16 cellular contexts compared by ENCODE assay signal in genomic region chr7:32036557-32036956, GRCh38. TPM values are rescaled to one million over a fixed set of nuclear protein-coding genes. Genes with fewer than 3 reads are reported as not detected.
DNase-seq lines count a peak whose midpoint lies in the region; ATAC-seq, FAIRE-seq and TF ChIP-seq lines count a peak whose summit lies in the region.
"Had no signal": no experiment of that assay in that cellular context is flagged by ENCODE, and none has a peak within 500 bp of the region (broad histone marks: within the 10 kb centered on the region; RNA-seq: fewer than 3 reads in every experiment).

No MANE protein-coding gene starts in this region.

- H3K27me3 ChIP-seq in DND-41 (ENCODE audit: insufficient read depth, low read length, poor library complexity) = no peaks in the 10 kb centered on the region
- H3K27me3 ChIP-seq in bronchial epithelial cell (ENCODE audit: control insufficient read depth, insufficient read depth, low read length) = no peaks in the 10 kb centered on the region
- H3K27me3 ChIP-seq in transverse colon = no peaks in the 10 kb centered on the region
- peaks cover 90% of the 10 kb centered on the region for H3K27me3 ChIP-seq in A673 (replicated peaks; ENCODE audit: insufficient read depth, low read depth, low read length, poor library complexity)
- H3K27me3 ChIP-seq: upper lobe of left lung had no signal

- POLR2A ChIA-PET in A673 (lab: Charles Lee; ENCODE audit: low non-redundant PET) = no interaction called here

- H3K9me3 ChIP-seq in DND-41 (ENCODE audit: insufficient read depth, low read length, severe bottlenecking) (no peaks in the 10 kb centered on the region), transverse colon (no peaks in the 10 kb centered on the region), A673 (ENCODE audit: low read depth, low read length, poor library complexity, severe bottlenecking) (no peaks in the 10 kb centered on the region)
- H3K9me3 ChIP-seq: upper lobe of left lung had no signal

- ATAC-seq in DND-41 (ENCODE audit: insufficient read depth, low read depth) = peak; percentile 48; the same call in 1 of the 3 replicates
- peak; percentile 52 for ATAC-seq in GM19351 (IDR thresholded peaks at IDR 0.05; ENCODE audit: unreplicated experiment)

- H4K20me1 ChIP-seq in DND-41 (ENCODE audit: insufficient read depth, low read length) = no peaks in the 10 kb centered on the region

- no peak for FAIRE-seq in bronchial epithelial cell (lab: Jason Lieb, UNC)
- FAIRE-seq: keratinocyte had no signal

- H3K4me3 ChIP-seq in DND-41 (ENCODE audit: low read depth in 1 of 2, low read length in 2 of 2) (no peak overlapping the region), bronchial epithelial cell (ENCODE audit: low read depth, low read length) (no peak overlapping the region), transverse colon (no peak overlapping the region), A673 (ENCODE audit: low read depth, low read length, poor library complexity, severe bottlenecking) (no peak overlapping the region)
- H3K4me3 ChIP-seq: smooth muscle cell, upper lobe of left lung had no signal

- no peak overlapping the region for H3K27ac ChIP-seq in DND-41 (ENCODE audit: low read length)
- H3K27ac ChIP-seq in transverse colon = no peak overlapping the region
- H3K27ac ChIP-seq in A673 (ENCODE audit: low read depth, low read length, poor library complexity, severe bottlenecking) = no peak overlapping the region
- H3K27ac ChIP-seq: C4-2B, upper lobe of left lung had no signal

- 57 to 60% methylated on average over 1 to 2 of the region's 2 CpGs for WGBS in transverse colon (ENCODE audit: low coverage in 1 of 2), 2 donors

- CTCF ChIA-PET in A673 (lab: Charles Lee) = no interaction called here

- BruUV-seq in A673 (replicated peaks; lab: Mats Ljungman, UMichigan) = no TSS peak

- no peak for TF ChIP-seq EP300 in transverse colon (IDR thresholded peaks at IDR 0.05; ENCODE audit: low read depth)

- in situ Hi-C loops in transverse colon (cut with MboI; ENCODE audit: low pct_ligation_motif_present in 1 of 4, low pct_unique_long_range_greater_than_20kb in 1 of 4, low sequenced_read_pairs in 3 of 4) = no loop called here

- no peak for TF ChIP-seq POLR2A in transverse colon (IDR thresholded peaks at IDR 0.05)

- intact Hi-C loops in transverse colon (cut with DNase I; ENCODE audit: low total_unique reads) (no loop called here), A673 (cut with micrococcal nuclease; ENCODE audit: unreplicated experiment) (no loop called here)

- H3K4me2 ChIP-seq in DND-41 (ENCODE audit: insufficient read depth, low read length) = no peak overlapping the region
- H3K4me2 ChIP-seq: smooth muscle cell had no signal

- H3K36me3 ChIP-seq in DND-41 (ENCODE audit: insufficient read depth, low read length) = no peaks in the 10 kb centered on the region
- no peaks in the 10 kb centered on the region for H3K36me3 ChIP-seq in bronchial epithelial cell (ENCODE audit: control insufficient read depth, insufficient read depth, low read length)
- H3K36me3 ChIP-seq in transverse colon = no peaks in the 10 kb centered on the region
- H3K36me3 ChIP-seq in A673 (ENCODE audit: insufficient read depth, low read length, poor library complexity, severe bottlenecking) = no peaks in the 10 kb centered on the region
- H3K36me3 ChIP-seq: upper lobe of left lung had no signal

- H2AFZ ChIP-seq in DND-41 (ENCODE audit: low read depth, low read length) = no peak overlapping the region

- no peak for TF ChIP-seq CTCF in DND-41 (IDR thresholded peaks at IDR 0.05; ENCODE audit: borderline replicate concordance, extremely low read depth, low read length, poor library complexity, severe bottlenecking)
- no peak for TF ChIP-seq CTCF in bronchial epithelial cell (IDR thresholded peaks at IDR 0.05; ENCODE audit: insufficient read depth, low read length, severe bottlenecking)
- no peak for TF ChIP-seq CTCF in transverse colon (IDR thresholded peaks at IDR 0.05)
- no peak for TF ChIP-seq CTCF in A673 (conservative IDR thresholded peaks at IDR 0.05; ENCODE audit: low read depth, low read length)

- H3K4me1 ChIP-seq in DND-41 (ENCODE audit: insufficient read depth, low read length) (no peaks in the 10 kb centered on the region), transverse colon (no peaks in the 10 kb centered on the region), A673 (ENCODE audit: insufficient read depth, low read length, poor library complexity, severe bottlenecking) (no peaks in the 10 kb centered on the region)
- H3K4me1 ChIP-seq: upper lobe of left lung had no signal

- H3K9ac ChIP-seq in DND-41 (ENCODE audit: low read depth, low read length) = no peak overlapping the region

- DNase-seq in DND-41 = no peak
- peak; percentile 57 for DNase-seq in HT1080 (ENCODE audit: low read depth)
- peak; percentile 3 for DNase-seq in bronchial epithelial cell (ENCODE audit: low read depth)
- DNase-seq in transverse colon = no peak
- no peak for DNase-seq in HuH-7 (ENCODE audit: low spot score)
- no peak for DNase-seq in A673 (ENCODE audit: low spot score)
- DNase-seq in SW 1271 (lab: John Stamatoyannopoulos, UW) = no peak
- DNase-seq: activated CD4-positive, alpha-beta T cell treated with anti-CD3 and anti-CD28 coated beads, Interleukin-2, amount 10 ng/mL, durations not matched to agents 24 days and 14 days; activated effector memory CD4-positive, alpha-beta T cell treated with Interleukin-2 at 50 U/mL for 16 hours; H7; NCI-H748 treated with DMSO at 0.1 percent for 48 hours; upper lobe of left lung had no signal

- no peaks in the 10 kb centered on the region for H3K79me2 ChIP-seq in DND-41 (ENCODE audit: insufficient read depth, low read length)

RNA-seq across cellular contexts. Expression of gene PDE1C, which starts 33.6 kb away (rescaled TPM):
- total RNA-seq in HT1080 (2014; rRNA removed; shearing (Covaris generic)) = 0.53 and 1.3 TPM in 2 replicates
- polyA plus RNA-seq in HT1080 (2015; cell fraction: cytosol; rRNA removed) = 2.1 and 4.0 TPM in 2 replicates
- 8.7 and 10.1 TPM in 2 replicates for polyA plus RNA-seq in HT1080 (2015; cell fraction: nucleus; rRNA removed)
- total RNA-seq in bronchial epithelial cell = under 0.01 TPM in 1 of 2 replicates, not detected in the other
- 1 to 10 TPM; 1.5 to 8.4 (median 2.9) TPM for total RNA-seq in transverse colon
- total RNA-seq in A673 (2021) = not detected in 2 replicates
- total RNA-seq: activated CD4-positive, alpha-beta T cell treated with anti-CD3 and anti-CD28 coated beads, Interleukin-2, amount 10 ng/mL, durations not matched to agents 24 days and 14 days had no signal

Comparison
In these comparisons a context has a peak if more than half of its experiments do, and no peak if none do; other contexts are left out.
1. DNase-seq: peak in HT1080 (single experiment) and bronchial epithelial cell (single experiment); none in DND-41 (single experiment), transverse colon (single experiment), HuH-7 (single experiment), A673 (single experiment) and SW 1271 (0 of 2).